ENCODE assay signal across 8 cellular contexts in genomic region chr18:79680891-79681339, GRCh38. TPM values are rescaled to one million over a fixed set of nuclear protein-coding genes. Genes with fewer than 3 reads are reported as not detected.
DNase-seq lines count a peak whose midpoint lies in the region; ATAC-seq and TF ChIP-seq lines count a peak whose summit lies in the region.

No MANE protein-coding gene starts in this region.

- POLR2A ChIA-PET in CD4-positive, alpha-beta T cell (lab: Charles Lee), result interaction anchor here (1.0 to 1.2 kb wide), 2 partner anchors 158 to 307 kb away, joined by 4 to 5 read pairs; partner anchors contain the start of gene TXNL4A

- CTCF ChIA-PET in CD4-positive, alpha-beta T cell (lab: Charles Lee), result no interaction called here

- no peaks in the 10 kb centered on the region for H3K27me3 ChIP-seq in CD4-positive, alpha-beta T cell (ENCODE audit: control insufficient read depth, insufficient read depth, low read length)
- H3K27me3 ChIP-seq in OCI-LY1 (ENCODE audit: insufficient read depth, low read length) (no peaks in the 10 kb centered on the region), neuron (ENCODE audit: insufficient read depth, low read length) (no peaks in the 10 kb centered on the region)

- H3K27ac Mint-ChIP-seq in CD4-positive, alpha-beta T cell, result peak overlapping the region; percentile 95
- peak overlapping the region; percentile 78 for H3K27ac Mint-ChIP-seq in endothelial cell (ENCODE audit: unreplicated experiment)

- peak overlapping the region; percentile 94 for H3K4me3 Mint-ChIP-seq in CD4-positive, alpha-beta T cell
- peak overlapping the region; percentile 90 for H3K4me3 Mint-ChIP-seq in endothelial cell (ENCODE audit: unreplicated experiment)

- ATAC-seq in CD4-positive, alpha-beta T cell (ENCODE audit: poor library complexity), result no peak
- ATAC-seq in HG02870 (IDR thresholded peaks at IDR 0.05; ENCODE audit: unreplicated experiment), result no peak

- peaks cover 37% of the 10 kb centered on the region for H3K79me2 ChIP-seq in OCI-LY1 (ENCODE audit: insufficient read depth, low read length)

- no peaks in the 10 kb centered on the region for H3K27me3 Mint-ChIP-seq in CD4-positive, alpha-beta T cell
- H3K27me3 Mint-ChIP-seq in endothelial cell (ENCODE audit: unreplicated experiment), result peaks cover 13% of the 10 kb centered on the region

- H3K4me1 ChIP-seq in OCI-LY1 (ENCODE audit: insufficient read depth, low read length, severe bottlenecking) (peaks cover 62% of the 10 kb centered on the region), neuron (ENCODE audit: insufficient read depth, low read length) (peaks cover 25% of the 10 kb centered on the region)

- no peaks in the 10 kb centered on the region for H3K9me3 ChIP-seq in CD4-positive, alpha-beta T cell (ENCODE audit: control insufficient read depth, low read length)
- H3K9me3 ChIP-seq in OCI-LY1 (ENCODE audit: low read length) (0 out of 2 replicates have a peak, but pooled peaks cover 3% of the 10 kb centered on the region), neuron (ENCODE audit: low read length) (no peaks in the 10 kb centered on the region)

- no peaks in the 10 kb centered on the region for H3K9me2 ChIP-seq in OCI-LY1 (ENCODE audit: low read depth, low read length)

- DNase-seq in CD4-positive, alpha-beta T cell, result no peak
- DNase-seq in endothelial cell (ENCODE audit: low spot score) (no peak), activated gamma-delta T cell treated with Interleukin-2 at 50 U/mL for 16 hours (no peak), NCI-H1105 treated with DMSO at 0.1 percent for 48 hours (lab: John Stamatoyannopoulos, UW) (no peak), globus pallidus (ENCODE audit: low spot score) (no peak)

- H3K9me3 Mint-ChIP-seq in CD4-positive, alpha-beta T cell, result no peaks in the 10 kb centered on the region
- no peaks in the 10 kb centered on the region for H3K9me3 Mint-ChIP-seq in endothelial cell (ENCODE audit: unreplicated experiment)

- H3K36me3 Mint-ChIP-seq in CD4-positive, alpha-beta T cell (ENCODE audit: low read depth), result peaks cover 53% of the 10 kb centered on the region
- H3K36me3 Mint-ChIP-seq in endothelial cell (ENCODE audit: low read depth, unreplicated experiment), result no peaks in the 10 kb centered on the region

- H3K4me1 Mint-ChIP-seq in CD4-positive, alpha-beta T cell (ENCODE audit: low read depth), result peaks cover 85% of the 10 kb centered on the region
- peaks cover 14% of the 10 kb centered on the region for H3K4me1 Mint-ChIP-seq in endothelial cell (ENCODE audit: unreplicated experiment)

- peak overlapping the region; percentile 98 for H3K4me2 ChIP-seq in OCI-LY1 (ENCODE audit: low read length)

- H3K9ac ChIP-seq in OCI-LY1 (ENCODE audit: low read length), result peak overlapping the region; percentile 80

- H3K36me3 ChIP-seq in OCI-LY1 (ENCODE audit: insufficient read depth, low read length) (peaks cover 25% of the 10 kb centered on the region), neuron (ENCODE audit: insufficient read depth, low read length) (peaks cover 17% of the 10 kb centered on the region)

- peak overlapping the region; percentile 13 for H3K27ac ChIP-seq in CD4-positive, alpha-beta T cell (ENCODE audit: low read depth, low read length)
- H3K27ac ChIP-seq in OCI-LY1 (ENCODE audit: low read depth, low read length, poor library complexity, severe bottlenecking), result peak overlapping the region; percentile 11

- intact Hi-C loops in CD4-positive, alpha-beta T cell (cut with DNase I, micrococcal nuclease), result loop anchor here in 1 of 2 experiments (5.0 kb wide), 1 partner anchor 281 kb away; the partner anchor contains the start of gene HSBP1L1

- H3F3A ChIP-seq in OCI-LY1 (ENCODE audit: insufficient read depth, low read length), result no peaks in the 10 kb centered on the region

- TF ChIP-seq CTCF in CD4-positive, alpha-beta T cell (IDR thresholded peaks at IDR 0.05), result no peak
- TF ChIP-seq CTCF in OCI-LY1 (IDR thresholded peaks at IDR 0.05; ENCODE audit: low read length), result no peak
- TF ChIP-seq CTCF in endothelial cell (IDR thresholded peaks at IDR 0.05; ENCODE audit: unreplicated experiment), result no peak

- H2AFZ ChIP-seq in OCI-LY1 (ENCODE audit: low read length) (no peak overlapping the region), neuron (ENCODE audit: low read depth, low read length) (no peak overlapping the region)

- H3K4me3 ChIP-seq in OCI-LY1 (ENCODE audit: low read depth, low read length, poor library complexity, severe bottlenecking) (peak overlapping the region; percentile 75), neuron (ENCODE audit: low read length) (peak overlapping the region; percentile 85)

- H4K20me1 ChIP-seq in OCI-LY1 (ENCODE audit: insufficient read depth, low read length), result no peaks in the 10 kb centered on the region

RNA-seq across cellular contexts. Expression of gene CTDP1, which starts 1.3 kb away (rescaled TPM):
- 10 to 100 TPM; 69.0 to 79.6 TPM for total RNA-seq in CD4-positive, alpha-beta T cell
- total RNA-seq in endothelial cell (ENCODE audit: unreplicated experiment), result 34.2 TPM
